Comparison of ENCODE assay signal across 31 cellular contexts in genomic region chr2:209498574-209498973, GRCh38.
"Had no signal": no experiment of that assay in that cellular context is flagged by ENCODE, and none has a peak within 500 bp of the region (broad histone marks: within the 10 kb centered on the region; RNA-seq: fewer than 3 reads in every experiment).

No MANE protein-coding gene starts in this region.

- H3K27ac ChIP-seq: brain microvascular endothelial cell, SJSA1, VCaP had no signal

- ATAC-seq: activated naive CD8-positive, alpha-beta T cell treated with anti-CD3 and anti-CD28 coated beads, Interleukin-2, amount 50 U/mL, for 24 hours; Panc1; SK-N-SH treated with all-trans-retinoic acid at 6 μM for 48 hours had no signal

- H3K4me3 ChIP-seq: SJSA1 had no signal

- H3K9me3 ChIP-seq: SJSA1 had no signal

- DNase-seq: activated B cell treated with CpG ODN at 0.5 μM for 24 hours; activated CD4-positive, alpha-beta memory T cell treated with anti-CD3 and anti-CD28 coated beads for 36 hours; activated CD4-positive, alpha-beta T cell treated with anti-CD3 and anti-CD28 coated beads for 4 hours; activated CD4-positive, alpha-beta T cell treated with anti-CD3 and anti-CD28 coated beads, Interleukin-2, amount 50 U/mL, for 1 hour; activated CD4-positive, CD25-positive, alpha-beta regulatory T cell treated with anti-CD3 and anti-CD28 coated beads, Interleukin-2, amount 50 U/mL, for 72 hours; activated CD8-positive, alpha-beta memory T cell treated with anti-CD3 and anti-CD28 coated beads, Interleukin-2, amount 50 U/mL, for 4 hours; activated effector memory CD4-positive, alpha-beta T cell treated with Interleukin-2 at 50 U/mL for 16 hours; activated naive CD4-positive, alpha-beta T cell treated with anti-CD3 and anti-CD28 coated beads, Interleukin-2, amount 10 ng/mL, durations not matched to agents 7 days and 5 days; activated naive CD8-positive, alpha-beta T cell treated with anti-CD3 and anti-CD28 coated beads, Interleukin-2, amount 50 U/mL, for 24 hours; activated T-cell treated with anti-CD3 and anti-CD28 coated beads for 4 hours; activated T-cell treated with anti-CD3 and anti-CD28 coated beads, Interleukin-2, amount 50 U/mL, for 48 hours; anterior cingulate cortex; central memory CD4-positive, alpha-beta T cell; NCI-H1092 treated with DMSO at 0.1 percent for 48 hours; NCI-H1417; NCI-H146; NCI-H187; NCI-H2029 treated with DMSO at 0.1 percent for 48 hours; NCI-H2107; NCI-H2171; NCI-H524; NCI-H82; SHP77; T-helper 1 cell; T-helper 2 cell; T-helper 9 cell had no signal

- H3K36me3 ChIP-seq: brain microvascular endothelial cell, SJSA1 had no signal

- H3K27me3 ChIP-seq: brain microvascular endothelial cell, SJSA1 had no signal
